In genomic region chr4:78222575-78223186, GRCh38 we compare ENCODE assay signal across 18 cellular contexts.
A peak's percentile ranks its signal among the peaks of the same experiment; 100 is the strongest.
DNase-seq lines count a peak whose midpoint lies in the region; ATAC-seq and TF ChIP-seq lines count a peak whose summit lies in the region.
"Had no signal": no experiment of that assay in that cellular context is flagged by ENCODE, and none has a peak within 500 bp of the region (broad histone marks: within the 10 kb centered on the region; RNA-seq: fewer than 3 reads in every experiment).

No MANE protein-coding gene starts in this region.

- H3K79me2 ChIP-seq in DND-41 (ENCODE audit: insufficient read depth, low read length), result no peaks in the 10 kb centered on the region
- H3K79me2 ChIP-seq: parathyroid adenoma had no signal

- H3K36me3 Mint-ChIP-seq in nephron (ENCODE audit: low read depth), result peaks cover 19% of the 10 kb centered on the region
- H3K36me3 Mint-ChIP-seq in activated naive CD4-positive, alpha-beta T cell treated with anti-CD3 and anti-CD28 coated beads, Interleukin-2, amount 50 U/mL, for 72 hours, result no peaks in the 10 kb centered on the region

- H3K4me2 ChIP-seq in DND-41 (ENCODE audit: insufficient read depth, low read length), result no peak overlapping the region

- H3K9ac ChIP-seq in DND-41 (ENCODE audit: low read depth, low read length), result no peak overlapping the region
- H3K9ac ChIP-seq: parathyroid adenoma had no signal

- H3K4me1 ChIP-seq in DND-41 (ENCODE audit: insufficient read depth, low read length), result no peaks in the 10 kb centered on the region
- H3K4me1 ChIP-seq: parathyroid adenoma had no signal

- peak overlapping the region in 2 of 3 experiments; percentile 19 to 46 for H3K27ac Mint-ChIP-seq in nephron
- no peak overlapping the region for H3K27ac Mint-ChIP-seq in activated naive CD4-positive, alpha-beta T cell treated with anti-CD3 and anti-CD28 coated beads, Interleukin-2, amount 50 U/mL, for 72 hours
- H3K27ac Mint-ChIP-seq: activated CD4-positive, alpha-beta T cell treated with anti-CD3 and anti-CD28 coated beads, Interleukin-2, amount 10 ng/mL, durations not matched to agents 7 days and 5 days; B cell; effector memory CD8-positive, alpha-beta T cell had no signal

- H3K27me3 ChIP-seq in DND-41 (ENCODE audit: insufficient read depth, low read length, poor library complexity), result no peaks in the 10 kb centered on the region

- no peak overlapping the region for H2AFZ ChIP-seq in DND-41 (ENCODE audit: low read depth, low read length)
- H2AFZ ChIP-seq: parathyroid adenoma had no signal

- H3K27me3 Mint-ChIP-seq in nephron (ENCODE audit: low read depth), result no peaks in the 10 kb centered on the region
- H3K27me3 Mint-ChIP-seq: B cell had no signal

- H3K4me1 Mint-ChIP-seq in nephron, result peaks cover 28% of the 10 kb centered on the region
- H3K4me1 Mint-ChIP-seq: activated CD4-positive, alpha-beta T cell treated with anti-CD3 and anti-CD28 coated beads, Interleukin-2, amount 10 ng/mL, durations not matched to agents 7 days and 5 days; B cell; central memory CD8-positive, alpha-beta T cell had no signal

- peak overlapping the region in 1 of 3 experiments; percentile 0 for H3K4me3 Mint-ChIP-seq in nephron
- H3K4me3 Mint-ChIP-seq: activated CD4-positive, alpha-beta T cell treated with anti-CD3 and anti-CD28 coated beads, Interleukin-2, amount 10 ng/mL, durations not matched to agents 7 days and 5 days; B cell; central memory CD8-positive, alpha-beta T cell; effector memory CD8-positive, alpha-beta T cell had no signal

- peaks cover 3% of the 10 kb centered on the region for H3K9me3 ChIP-seq in DND-41 (ENCODE audit: insufficient read depth, low read length, severe bottlenecking)

- no peak overlapping the region for H3K27ac ChIP-seq in DND-41 (ENCODE audit: low read length)
- H3K27ac ChIP-seq: HL-60, parathyroid adenoma had no signal

- no peak overlapping the region for H3K4me3 ChIP-seq in DND-41 (ENCODE audit: low read depth in 1 of 2, low read length in 2 of 2)

- H3K36me3 ChIP-seq in DND-41 (ENCODE audit: insufficient read depth, low read length), result no peaks in the 10 kb centered on the region

- TF ChIP-seq CTCF in DND-41 (IDR thresholded peaks at IDR 0.05; ENCODE audit: borderline replicate concordance, extremely low read depth, low read length, poor library complexity, severe bottlenecking) (no peak), nephron (IDR thresholded peaks at IDR 0.05; ENCODE audit: unreplicated experiment in 3 of 3) (no peak)

- ATAC-seq in DND-41 (ENCODE audit: insufficient read depth, low read depth), result peak; percentile 69
- no peak for ATAC-seq in activated naive CD4-positive, alpha-beta T cell treated with anti-CD3 and anti-CD28 coated beads, Interleukin-2, amount 50 U/mL, for 72 hours
- no peak for ATAC-seq in GM19397 (IDR thresholded peaks at IDR 0.05; ENCODE audit: unreplicated experiment)
- no peak for ATAC-seq in GM21360 (IDR thresholded peaks at IDR 0.05; ENCODE audit: unreplicated experiment)
- no peak for ATAC-seq in HG03139 (IDR thresholded peaks at IDR 0.05; ENCODE audit: unreplicated experiment)
- ATAC-seq: effector memory CD8-positive, alpha-beta T cell had no signal

- H3K9me3 Mint-ChIP-seq in nephron, result peaks cover 12% of the 10 kb centered on the region
- peaks cover 4 to 5% of the 10 kb centered on the region in 2 donors for H3K9me3 Mint-ChIP-seq in activated naive CD4-positive, alpha-beta T cell treated with anti-CD3 and anti-CD28 coated beads, Interleukin-2, amount 50 U/mL, for 72 hours
- H3K9me3 Mint-ChIP-seq: central memory CD8-positive, alpha-beta T cell; effector memory CD8-positive, alpha-beta T cell had no signal

- DNase-seq in DND-41 (peak; percentile 11), NCI-H1436 treated with DMSO at 0.1 percent for 48 hours (lab: John Stamatoyannopoulos, UW) (peak; percentile 94), NCI-H748 treated with DMSO at 0.1 percent for 48 hours (lab: John Stamatoyannopoulos, UW) (peak; percentile 85)
- no peak for DNase-seq in activated naive CD4-positive, alpha-beta T cell treated with anti-CD3 and anti-CD28 coated beads, Interleukin-2, amount 50 U/mL, for 72 hours (ENCODE audit: low spot score in 2 of 2)
- DNase-seq: activated CD4-positive, alpha-beta T cell treated with anti-CD3 and anti-CD28 coated beads, Interleukin-2, amount 10 ng/mL, durations not matched to agents 7 days and 5 days; activated T-cell treated with anti-CD3 and anti-CD28 coated beads, Interleukin-2, amount 50 U/mL, for 1 hour; effector memory CD8-positive, alpha-beta T cell; foreskin melanocyte; stimulated activated CD4-positive, alpha-beta T cell treated with anti-CD3 and anti-CD28 coated beads, Interleukin-12 subunit alpha, Interleukin-12 subunit beta, amount 100 ng/mL, for 4 hours; T1000 had no signal

- H4K20me1 ChIP-seq in DND-41 (ENCODE audit: insufficient read depth, low read length), result no peaks in the 10 kb centered on the region

Comparison
In these comparisons a context has a peak if more than half of its experiments do, and no peak if none do; other contexts are left out.
1. DNase-seq: peak in DND-41 (single experiment), NCI-H1436 treated with DMSO at 0.1 percent for 48 hours (single experiment) and NCI-H748 treated with DMSO at 0.1 percent for 48 hours (single experiment); none in activated naive CD4-positive, alpha-beta T cell treated with anti-CD3 and anti-CD28 coated beads, Interleukin-2, amount 50 U/mL, for 72 hours (0 of 2).
2. H3K27ac Mint-ChIP-seq: peak in nephron (2 of 3); none in activated naive CD4-positive, alpha-beta T cell treated with anti-CD3 and anti-CD28 coated beads, Interleukin-2, amount 50 U/mL, for 72 hours (0 of 2).